Comparison of ENCODE assay signal across 1 cellular context in genomic region chr12:2811791-2812190, GRCh38.
TF ChIP-seq lines count a peak whose summit lies in the region.

No MANE protein-coding gene starts in this region.

TF ChIP-seq in H1, 55 proteins besides CTCF, POLR2A, EP300 and RAD21:
- TF ChIP-seq SIRT6 (IDR thresholded peaks at IDR 0.05; ENCODE audit: low read length) (no peak), MAX (IDR thresholded peaks at IDR 0.05) (no peak), SP4 (IDR thresholded peaks at IDR 0.05; ENCODE audit: low read length) (no peak), BCL11A (IDR thresholded peaks at IDR 0.05; ENCODE audit: low read depth in 2 of 2, low read length in 2 of 2) (no peak), KDM4A (IDR thresholded peaks at IDR 0.05; ENCODE audit: low read depth, low read length, severe bottlenecking) (no peak), TCF12 (IDR thresholded peaks at IDR 0.05; ENCODE audit: low read depth, low read length) (no peak), TAF7 (optimal IDR thresholded peaks at IDR 0.05; ENCODE audit: borderline replicate concordance, low read depth, low read length) (no peak), PHF8 (conservative IDR thresholded peaks at IDR 0.05; ENCODE audit: low read depth, low read length) (no peak), SP1 (IDR thresholded peaks at IDR 0.05; ENCODE audit: low read depth, low read length) (no peak), TBP (IDR thresholded peaks at IDR 0.05; ENCODE audit: low read depth, low read length) (no peak), KDM5A (IDR thresholded peaks at IDR 0.05; ENCODE audit: low read length) (no peak), GABPA (IDR thresholded peaks at IDR 0.05; ENCODE audit: borderline replicate concordance, insufficient read depth, low read length) (no peak), SIN3A (conservative IDR thresholded peaks at IDR 0.05 in 1 of 2, IDR thresholded peaks at IDR 0.05 in 1 of 2; ENCODE audit: low read depth in 1 of 2, low read length in 2 of 2) (no peak), RXRA (IDR thresholded peaks at IDR 0.05; ENCODE audit: insufficient read depth, low read depth, low read length) (no peak), ATF2 (IDR thresholded peaks at IDR 0.05; ENCODE audit: low read length) (no peak), E2F6 (IDR thresholded peaks at IDR 0.05) (no peak), TAF1 (IDR thresholded peaks at IDR 0.05; ENCODE audit: low read depth, low read length) (no peak), ASH2L (IDR thresholded peaks at IDR 0.05; ENCODE audit: low read length) (no peak), ATF3 (IDR thresholded peaks at IDR 0.05; ENCODE audit: insufficient read depth, low read depth, low read length) (no peak), ZNF274 (IDR thresholded peaks at IDR 0.05; ENCODE audit: borderline replicate concordance, extremely low read depth, low read length) (no peak)
